ENCODE assay signal across 18 cellular contexts in the genomic region with DNA sequence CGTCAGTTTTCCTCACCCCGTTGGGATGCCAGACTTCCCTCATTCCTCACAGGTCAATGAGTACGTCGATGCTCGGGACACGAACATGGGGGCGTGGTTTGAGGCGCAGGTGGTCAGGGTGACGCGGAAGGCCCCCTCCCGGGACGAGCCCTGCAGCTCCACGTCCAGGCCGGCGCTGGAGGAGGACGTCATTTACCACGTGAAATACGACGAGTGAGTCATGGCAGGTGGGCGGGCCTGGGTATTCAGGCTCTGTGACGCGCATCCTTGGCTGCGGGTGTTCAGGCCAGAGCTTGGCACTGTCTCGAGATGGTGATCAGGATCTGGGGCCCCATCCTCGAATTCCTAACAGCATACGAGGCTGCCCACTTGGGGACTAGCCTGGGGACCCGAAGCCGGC. TPM values are rescaled to one million over a fixed set of nuclear protein-coding genes. Genes with fewer than 3 reads are reported as not detected.
DNase-seq lines count a peak whose midpoint lies in the region; ATAC-seq and TF ChIP-seq lines count a peak whose summit lies in the region.
"Had no signal": no experiment of that assay in that cellular context is flagged by ENCODE, and none has a peak within 500 bp of the region (broad histone marks: within the 10 kb centered on the region; RNA-seq: fewer than 3 reads in every experiment).

No MANE protein-coding gene starts in this region.

- H4K5ac ChIP-seq in IMR-90 (ENCODE audit: low read depth, low read length): no peak overlapping the region

- peaks cover 5% of the 10 kb centered on the region for H3K4me1 Mint-ChIP-seq in activated CD8-positive, alpha-beta T cell treated with anti-CD3 and anti-CD28 coated beads for 36 hours (ENCODE audit: low read depth)
- no peaks in the 10 kb centered on the region for H3K4me1 Mint-ChIP-seq in activated CD8-positive, alpha-beta T cell treated with anti-CD3 and anti-CD28 coated beads, Interleukin-2, amount 10 ng/mL, durations not matched to agents 7 days and 5 days (ENCODE audit: low read depth)
- H3K4me1 Mint-ChIP-seq in CD8-positive, alpha-beta T cell (ENCODE audit: low read depth): no peaks in the 10 kb centered on the region
- peaks cover 16% of the 10 kb centered on the region for H3K4me1 Mint-ChIP-seq in chondrocyte (ENCODE audit: low read depth)

- H3K9ac ChIP-seq in IMR-90 (ENCODE audit: low read depth, low read length): no peak overlapping the region

- in situ Hi-C loops in IMR-90 (cut with MboI; ENCODE audit: low sequenced_read_pairs): no loop called here

- no peaks in the 10 kb centered on the region for H3K9me3 Mint-ChIP-seq in activated CD8-positive, alpha-beta T cell treated with anti-CD3 and anti-CD28 coated beads for 36 hours
- H3K9me3 Mint-ChIP-seq in activated CD8-positive, alpha-beta T cell treated with anti-CD3 and anti-CD28 coated beads, Interleukin-2, amount 10 ng/mL, durations not matched to agents 7 days and 5 days (ENCODE audit: insufficient read depth): no peaks in the 10 kb centered on the region
- H3K9me3 Mint-ChIP-seq in CD8-positive, alpha-beta T cell: no peaks in the 10 kb centered on the region
- no peaks in the 10 kb centered on the region for H3K9me3 Mint-ChIP-seq in chondrocyte (ENCODE audit: low read depth)
- H3K9me3 Mint-ChIP-seq: GM23338 had no signal

- no peak overlapping the region for H2BK15ac ChIP-seq in IMR-90 (ENCODE audit: low read depth, low read length)

- H2BK120ac ChIP-seq in IMR-90 (ENCODE audit: low read depth, low read length): no peak overlapping the region

- H3K4me1 ChIP-seq in IMR-90 (ENCODE audit: control insufficient read depth, insufficient read depth, low read length): peaks cover 4% of the 10 kb centered on the region; the same call in 1 of the 2 replicates
- no peaks in the 10 kb centered on the region for H3K4me1 ChIP-seq in CD8-positive, alpha-beta T cell (ENCODE audit: insufficient read depth, low read length)

- no peak for ATAC-seq in activated CD8-positive, alpha-beta T cell treated with anti-CD3 and anti-CD28 coated beads for 36 hours
- ATAC-seq in activated CD8-positive, alpha-beta T cell treated with anti-CD3 and anti-CD28 coated beads, Interleukin-2, amount 10 ng/mL, durations not matched to agents 7 days and 5 days: no peak
- ATAC-seq in IMR-90 (ENCODE audit: low read depth): no peak
- no peak for ATAC-seq in CD8-positive, alpha-beta T cell
- ATAC-seq: GM23338, Right ventricle myocardium inferior had no signal

- H3K18ac ChIP-seq in IMR-90 (ENCODE audit: low read depth, low read length): no peak overlapping the region

- H2BK5ac ChIP-seq in IMR-90 (ENCODE audit: low read depth, low read length, poor library complexity, severe bottlenecking): no peak overlapping the region

- H3K27me3 ChIP-seq in IMR-90 (ENCODE audit: control insufficient read depth, insufficient read depth, low read length): no peaks in the 10 kb centered on the region
- no peaks in the 10 kb centered on the region for H3K27me3 ChIP-seq in CD8-positive, alpha-beta T cell (ENCODE audit: insufficient read depth, low read length)
- H3K27me3 ChIP-seq: BLaER1 treated with 17β-estradiol and CSF1 and Interleukin-3, amounts not matched to agents 10 nM and 100 nM had no signal

- H4K8ac ChIP-seq in IMR-90 (ENCODE audit: low read depth in 2 of 2, low read length in 2 of 2): no peak overlapping the region

- peaks cover 59% of the 10 kb centered on the region for H3K36me3 Mint-ChIP-seq in activated CD8-positive, alpha-beta T cell treated with anti-CD3 and anti-CD28 coated beads for 36 hours (ENCODE audit: low read depth)
- peaks cover 45% of the 10 kb centered on the region for H3K36me3 Mint-ChIP-seq in activated CD8-positive, alpha-beta T cell treated with anti-CD3 and anti-CD28 coated beads, Interleukin-2, amount 10 ng/mL, durations not matched to agents 7 days and 5 days (ENCODE audit: low read depth)
- no peaks in the 10 kb centered on the region for H3K36me3 Mint-ChIP-seq in CD8-positive, alpha-beta T cell
- H3K36me3 Mint-ChIP-seq in chondrocyte (ENCODE audit: low read depth): peaks cover 10% of the 10 kb centered on the region

- H2BK20ac ChIP-seq in IMR-90 (ENCODE audit: low read depth, low read length): no peak overlapping the region

- dilution Hi-C loops in IMR-90 (cut with HindIII; ENCODE audit: low sequenced_read_pairs, unreplicated experiment): no loop called here

- no peak for TF ChIP-seq POLR2A in IMR-90 (IDR thresholded peaks at IDR 0.05; ENCODE audit: low read depth, low read length)

- peaks cover 41% of the 10 kb centered on the region for H4K20me1 ChIP-seq in IMR-90 (ENCODE audit: insufficient read depth, low read length)

- no peaks in the 10 kb centered on the region for H3K9me3 ChIP-seq in IMR-90 (ENCODE audit: control insufficient read depth, insufficient read depth, low read length)
- no peaks in the 10 kb centered on the region for H3K9me3 ChIP-seq in CD8-positive, alpha-beta T cell (ENCODE audit: low read length)
- H3K9me3 ChIP-seq: BLaER1 treated with 17β-estradiol and CSF1 and Interleukin-3, amounts not matched to agents 10 nM and 100 nM had no signal

- H3K14ac ChIP-seq in IMR-90 (replicated peaks; ENCODE audit: low read depth, low read length): no peak overlapping the region

- H3K4me3 Mint-ChIP-seq in activated CD8-positive, alpha-beta T cell treated with anti-CD3 and anti-CD28 coated beads for 36 hours: no peak overlapping the region
- H3K4me3 Mint-ChIP-seq in activated CD8-positive, alpha-beta T cell treated with anti-CD3 and anti-CD28 coated beads, Interleukin-2, amount 10 ng/mL, durations not matched to agents 7 days and 5 days: no peak overlapping the region
- H3K4me3 Mint-ChIP-seq in CD8-positive, alpha-beta T cell: no peak overlapping the region
- H3K4me3 Mint-ChIP-seq in chondrocyte (ENCODE audit: unreplicated experiment): no peak overlapping the region
- H3K4me3 Mint-ChIP-seq: GM23338 had no signal

- no peak overlapping the region for H3K4me3 ChIP-seq in IMR-90 (ENCODE audit: insufficient read depth, low read depth, low read length)
- H3K4me3 ChIP-seq in CD8-positive, alpha-beta T cell (ENCODE audit: low read depth, low read length): no peak overlapping the region
- H3K4me3 ChIP-seq: BLaER1 treated with 17β-estradiol and CSF1 and Interleukin-3, amounts not matched to agents 10 nM and 100 nM; GM23338 had no signal

- peak overlapping the region; percentile 27 for H2AFZ ChIP-seq in IMR-90 (replicated peaks; ENCODE audit: low read length, poor library complexity)
- H2AFZ ChIP-seq: GM23338 had no signal

- TF ChIP-seq RAD21 in IMR-90 (IDR thresholded peaks at IDR 0.05; ENCODE audit: low read length): no peak

- no peak overlapping the region for H3K27ac ChIP-seq in IMR-90 (ENCODE audit: insufficient read depth, low read length)
- H3K27ac ChIP-seq in CD8-positive, alpha-beta T cell (ENCODE audit: low read depth, low read length): no peak overlapping the region

- no TSS peak for BruUV-seq in IMR-90 (replicated peaks; lab: Mats Ljungman, UMichigan)

- no peak overlapping the region for H3K4ac ChIP-seq in IMR-90 (ENCODE audit: low read depth, low read length)

- DNase-seq in activated CD8-positive, alpha-beta T cell treated with anti-CD3 and anti-CD28 coated beads for 36 hours: peak; percentile 14
- DNase-seq in activated CD8-positive, alpha-beta T cell treated with anti-CD3 and anti-CD28 coated beads, Interleukin-2, amount 10 ng/mL, durations not matched to agents 7 days and 5 days: no peak
- DNase-seq in A172 (ENCODE audit: low spot score) (peak; percentile 96), IMR-90 (peak; percentile 28), astrocyte of the hippocampus (ENCODE audit: low read depth, low spot score) (peak; percentile 85), chondrocyte (ENCODE audit: low spot score) (no peak), medulla oblongata (ENCODE audit: extremely low spot score) (no peak)
- no peak for DNase-seq in CD8-positive, alpha-beta T cell
- DNase-seq: DND-41, GDM1, NCI-H1105, NCI-H187, NCI-H226, NCI-H524 treated with DMSO at 0.1 percent for 48 hours had no signal

- H3K56ac ChIP-seq in IMR-90 (ENCODE audit: extremely low read depth, insufficient read depth, low read length): no peak overlapping the region

- H3K27ac Mint-ChIP-seq in activated CD8-positive, alpha-beta T cell treated with anti-CD3 and anti-CD28 coated beads for 36 hours: no peak overlapping the region
- H3K27ac Mint-ChIP-seq in activated CD8-positive, alpha-beta T cell treated with anti-CD3 and anti-CD28 coated beads, Interleukin-2, amount 10 ng/mL, durations not matched to agents 7 days and 5 days: no peak overlapping the region
- H3K27ac Mint-ChIP-seq in CD8-positive, alpha-beta T cell: no peak overlapping the region
- no peak overlapping the region for H3K27ac Mint-ChIP-seq in chondrocyte (ENCODE audit: unreplicated experiment)
- H3K27ac Mint-ChIP-seq: GM23338 had no signal

- H2AK9ac ChIP-seq in IMR-90 (replicated peaks; ENCODE audit: low read depth, low read length, poor library complexity): no peak overlapping the region

- intact Hi-C loops in activated CD8-positive, alpha-beta T cell treated with anti-CD3 and anti-CD28 coated beads for 36 hours (cut with micrococcal nuclease): no loop called here
- intact Hi-C loops in IMR-90 (cut with micrococcal nuclease): no loop called here
- intact Hi-C loops in CD8-positive, alpha-beta T cell (cut with DNase I, micrococcal nuclease): no loop called here

- H3K79me1 ChIP-seq in IMR-90 (ENCODE audit: low read depth in 1 of 2, low read length in 2 of 2): peaks cover 28 to 79% of the 10 kb centered on the region in 2 experiments

- CTCF ChIA-PET in activated CD8-positive, alpha-beta T cell treated with anti-CD3 and anti-CD28 coated beads for 36 hours (lab: Charles Lee): interaction anchor here (0.9 kb wide), 1 partner anchor 121 kb away, joined by 3 read pairs; no protein-coding TSS in a partner anchor
- CTCF ChIA-PET in activated CD8-positive, alpha-beta T cell treated with anti-CD3 and anti-CD28 coated beads, Interleukin-2, amount 10 ng/mL, durations not matched to agents 7 days and 5 days (lab: Charles Lee): no interaction called here
- CTCF ChIA-PET in IMR-90 (lab: Yijun Ruan, JAX): no interaction called here
- CTCF ChIA-PET in CD8-positive, alpha-beta T cell (lab: Charles Lee): interaction anchor here (0.9 kb wide), 1 partner anchor 101 kb away, joined by 3 read pairs; no protein-coding TSS in a partner anchor

- no peaks in the 10 kb centered on the region for H3K27me3 Mint-ChIP-seq in activated CD8-positive, alpha-beta T cell treated with anti-CD3 and anti-CD28 coated beads for 36 hours
- no peaks in the 10 kb centered on the region for H3K27me3 Mint-ChIP-seq in activated CD8-positive, alpha-beta T cell treated with anti-CD3 and anti-CD28 coated beads, Interleukin-2, amount 10 ng/mL, durations not matched to agents 7 days and 5 days (ENCODE audit: low read depth)
- H3K27me3 Mint-ChIP-seq in CD8-positive, alpha-beta T cell (ENCODE audit: low read depth): no peaks in the 10 kb centered on the region
- H3K27me3 Mint-ChIP-seq in chondrocyte (ENCODE audit: low read depth): no peaks in the 10 kb centered on the region

- TF ChIP-seq CTCF in activated CD8-positive, alpha-beta T cell treated with anti-CD3 and anti-CD28 coated beads for 36 hours (IDR thresholded peaks at IDR 0.05): no peak
- TF ChIP-seq CTCF in IMR-90 (conservative IDR thresholded peaks at IDR 0.05; ENCODE audit: low read depth, low read length) (no peak), chondrocyte (IDR thresholded peaks at IDR 0.05) (no peak)
- TF ChIP-seq CTCF in CD8-positive, alpha-beta T cell (IDR thresholded peaks at IDR 0.05): no peak

- peaks cover 10% of the 10 kb centered on the region; the same call in 1 of the 2 replicates for H3K9me1 ChIP-seq in IMR-90 (ENCODE audit: insufficient read depth, low read length)

- no peak overlapping the region for H2AK5ac ChIP-seq in IMR-90 (ENCODE audit: low read depth, low read length)

- WGBS in IMR-90 (ENCODE audit: extremely low coverage in 2 of 2, insufficient read length in 1 of 2), 2 experiments: 89% methylated on average over 22 of the region's 28 CpGs; no CpG with 5 or more reads in 1 of the 2 experiments

- H4K91ac ChIP-seq in IMR-90 (ENCODE audit: insufficient read depth, low read depth, low read length): no peak overlapping the region

- H3K36me3 ChIP-seq in IMR-90 (ENCODE audit: control insufficient read depth, insufficient read depth, low read length): peaks cover 28% of the 10 kb centered on the region
- no peaks in the 10 kb centered on the region for H3K36me3 ChIP-seq in CD8-positive, alpha-beta T cell (ENCODE audit: insufficient read depth, low read length)

- no peak overlapping the region for H3K23ac ChIP-seq in IMR-90 (ENCODE audit: low read depth, low read length)

- no peak overlapping the region for H3K4me2 ChIP-seq in IMR-90 (ENCODE audit: low read depth, low read length)
- H3K4me2 ChIP-seq: BLaER1 treated with 17β-estradiol and CSF1 and Interleukin-3, amounts not matched to agents 10 nM and 100 nM; GM23338 had no signal

- POLR2A ChIA-PET in activated CD8-positive, alpha-beta T cell treated with anti-CD3 and anti-CD28 coated beads for 36 hours (lab: Charles Lee): interaction anchor here (6.5 kb wide), 1 partner anchor 13 kb away, joined by 48 read pairs; no protein-coding TSS in a partner anchor
- POLR2A ChIA-PET in activated CD8-positive, alpha-beta T cell treated with anti-CD3 and anti-CD28 coated beads, Interleukin-2, amount 10 ng/mL, durations not matched to agents 7 days and 5 days (lab: Charles Lee): interaction anchor here (1.1 kb wide), 1 partner anchor 14 kb away, joined by 5 read pairs; no protein-coding TSS in a partner anchor
- POLR2A ChIA-PET in IMR-90 (lab: Charles Lee; ENCODE audit: unreplicated experiment): no interaction called here
- POLR2A ChIA-PET in CD8-positive, alpha-beta T cell (lab: Charles Lee): no interaction called here

RNA-seq across cellular contexts. Expression of gene UHRF1, which starts 21.4 kb away (rescaled TPM):
- total RNA-seq in activated CD8-positive, alpha-beta T cell treated with anti-CD3 and anti-CD28 coated beads for 36 hours: 100 to 1,000 TPM; 173 to 175 TPM
- 100 to 1,000 TPM; 173 to 180 TPM for total RNA-seq in activated CD8-positive, alpha-beta T cell treated with anti-CD3 and anti-CD28 coated beads, Interleukin-2, amount 10 ng/mL, durations not matched to agents 7 days and 5 days
- total RNA-seq in A172 (2014; rRNA removed; shearing (Covaris generic)): 110 and 118 TPM in 2 replicates
- total RNA-seq in IMR-90 (2012; rRNA removed): 57.4 and 70.3 TPM in 2 replicates
- 47.4 and 49.2 TPM in 2 replicates for polyA plus RNA-seq in IMR-90 (2012; rRNA removed)
- 32.5 and 35.1 TPM in 2 replicates for polyA plus RNA-seq in IMR-90 (2012; cell fraction: cytosol; rRNA removed)
- 42.0 and 73.3 TPM in 2 replicates for polyA plus RNA-seq in IMR-90 (2012; cell fraction: nucleus; rRNA removed; ENCODE audit: low replicate concordance)
- total RNA-seq in CD8-positive, alpha-beta T cell: under 1 TPM; 0.33 to 0.56 TPM
- total RNA-seq in chondrocyte: 15.7 to 42.5 TPM (median 17.4 TPM) in 3 replicates

RNA-seq across cellular contexts. Expression of gene ARRDC5, which starts 28.0 kb away (rescaled TPM):
- under 1 TPM; 0.18 to 0.20 TPM for total RNA-seq in activated CD8-positive, alpha-beta T cell treated with anti-CD3 and anti-CD28 coated beads for 36 hours
- total RNA-seq in activated CD8-positive, alpha-beta T cell treated with anti-CD3 and anti-CD28 coated beads, Interleukin-2, amount 10 ng/mL, durations not matched to agents 7 days and 5 days: under 1 TPM; 0.55 to 0.81 TPM
- total RNA-seq in A172 (2014; rRNA removed; shearing (Covaris generic)): not detected in 2 replicates
- total RNA-seq in IMR-90 (2012; rRNA removed) (not detected in 2 replicates), chondrocyte (0.41 TPM in 1 of 3 replicates, not detected in the others)
- polyA plus RNA-seq in IMR-90 (2012; rRNA removed): not detected in 2 replicates
- polyA plus RNA-seq in IMR-90 (2012; cell fraction: cytosol; rRNA removed): not detected in 2 replicates
- polyA plus RNA-seq in IMR-90 (2012; cell fraction: nucleus; rRNA removed; ENCODE audit: low replicate concordance): 0.04 and 0.09 TPM in 2 replicates
- 1 to 10 TPM; 7.0 to 9.7 TPM for total RNA-seq in CD8-positive, alpha-beta T cell
- total RNA-seq: GM23338, LHCN-M2, Right ventricle myocardium inferior had no signal
- polyA plus RNA-seq: GM23338 had no signal

RNA-seq across cellular contexts. Expression of gene KDM4B, which starts 38.2 kb away (rescaled TPM):
- total RNA-seq in activated CD8-positive, alpha-beta T cell treated with anti-CD3 and anti-CD28 coated beads for 36 hours: 10 to 100 TPM; 46.3 to 46.6 TPM
- 10 to 100 TPM; 44.9 to 47.0 TPM for total RNA-seq in activated CD8-positive, alpha-beta T cell treated with anti-CD3 and anti-CD28 coated beads, Interleukin-2, amount 10 ng/mL, durations not matched to agents 7 days and 5 days
- total RNA-seq in A172 (2014; rRNA removed; shearing (Covaris generic)): 13.4 and 16.4 TPM in 2 replicates
- total RNA-seq in IMR-90 (2012; rRNA removed) (5.0 TPM in 2 replicates), chondrocyte (50.7 to 53.2 TPM (median 52.2 TPM) in 3 replicates)
- 17.9 and 20.8 TPM in 2 replicates for polyA plus RNA-seq in IMR-90 (2012; rRNA removed)
- polyA plus RNA-seq in IMR-90 (2012; cell fraction: cytosol; rRNA removed): 9.5 and 17.5 TPM in 2 replicates
- polyA plus RNA-seq in IMR-90 (2012; cell fraction: nucleus; rRNA removed; ENCODE audit: low replicate concordance): 37.9 and 61.0 TPM in 2 replicates
- total RNA-seq in CD8-positive, alpha-beta T cell: 100 to 1,000 TPM; 111 to 121 TPM

Comparison
In these comparisons a context has a peak if more than half of its experiments do, and no peak if none do; other contexts are left out.
1. DNase-seq: peak in activated CD8-positive, alpha-beta T cell treated with anti-CD3 and anti-CD28 coated beads for 36 hours (single experiment), A172 (single experiment), IMR-90 (single experiment) and astrocyte of the hippocampus (single experiment); none in activated CD8-positive, alpha-beta T cell treated with anti-CD3 and anti-CD28 coated beads, Interleukin-2, amount 10 ng/mL, durations not matched to agents 7 days and 5 days (single experiment), CD8-positive, alpha-beta T cell (0 of 7), chondrocyte (single experiment) and medulla oblongata (single experiment).
2. CTCF ChIA-PET loops: an anchor here in activated CD8-positive, alpha-beta T cell treated with anti-CD3 and anti-CD28 coated beads for 36 hours (0.9 kb wide) and CD8-positive, alpha-beta T cell (0.9 kb wide); none called in activated CD8-positive, alpha-beta T cell treated with anti-CD3 and anti-CD28 coated beads, Interleukin-2, amount 10 ng/mL, durations not matched to agents 7 days and 5 days and IMR-90.
3. RNA of gene UHRF1, which starts 21.4 kb away (total RNA-seq): 173 to 180 TPM in activated CD8-positive, alpha-beta T cell treated with anti-CD3 and anti-CD28 coated beads, Interleukin-2, amount 10 ng/mL, durations not matched to agents 7 days and 5 days, 173 to 175 TPM in activated CD8-positive, alpha-beta T cell treated with anti-CD3 and anti-CD28 coated beads for 36 hours, 110 to 118 TPM in A172, 57.4 to 70.3 TPM in IMR-90 and 15.7 to 42.5 TPM in chondrocyte; 0.33 to 0.56 TPM in CD8-positive, alpha-beta T cell; every median in the first group is over 10 times any median in the second.
4. POLR2A ChIA-PET loops: an anchor here in activated CD8-positive, alpha-beta T cell treated with anti-CD3 and anti-CD28 coated beads for 36 hours (6.5 kb wide) and activated CD8-positive, alpha-beta T cell treated with anti-CD3 and anti-CD28 coated beads, Interleukin-2, amount 10 ng/mL, durations not matched to agents 7 days and 5 days (1.1 kb wide); none called in IMR-90 and CD8-positive, alpha-beta T cell.